Comparison of ENCODE assay signal across 8 cellular contexts in genomic region chr20:63553251-63553932, GRCh38. TPM values are rescaled to one million over a fixed set of nuclear protein-coding genes. Genes with fewer than 3 reads are reported as not detected.
A peak's percentile ranks its signal among the peaks of the same experiment; 100 is the strongest.
DNase-seq lines count a peak whose midpoint lies in the region; ATAC-seq and TF ChIP-seq lines count a peak whose summit lies in the region.

No MANE protein-coding gene starts in this region.

- H3K4me3 Mint-ChIP-seq in natural killer cell, result peak overlapping the region; percentile 47

- intact Hi-C loops in natural killer cell (cut with micrococcal nuclease), result loop anchor here (5.0 kb wide), 1 partner anchor 84 kb away; no protein-coding TSS in a partner anchor

- ATAC-seq in GM18505 (IDR thresholded peaks at IDR 0.05; ENCODE audit: unreplicated experiment) (peak; percentile 49), HG03175 (IDR thresholded peaks at IDR 0.05; ENCODE audit: unreplicated experiment) (peak; percentile 38), esophagus mucosa (peak; percentile 80), natural killer cell (peak; percentile 84 to 95 (median 87))
- ATAC-seq in stimulated activated naive CD8-positive, alpha-beta T cell treated with anti-CD3 and anti-CD28 coated beads, Interleukin-15, Interleukin-2, amounts not matched to agents 100 U/mL and 50 U/mL, for 24 hours, result peak; percentile 70

- H3K4me1 Mint-ChIP-seq in natural killer cell, result peaks cover 0 to 21% of the 10 kb centered on the region in 2 donors

- no peaks in the 10 kb centered on the region for H3K9me3 Mint-ChIP-seq in natural killer cell

- no peak for TF ChIP-seq CTCF in natural killer cell (IDR thresholded peaks at IDR 0.05)

- DNase-seq in NOMO-1 treated with dmso at 0.1 percent for 144 hours (lab: John Stamatoyannopoulos, UW; ENCODE audit: unreplicated experiment) (peak; percentile 35), activated T-cell treated with anti-CD3 and anti-CD28 coated beads for 4 hours (peak; percentile 89), natural killer cell (peak; percentile 81), H4 (ENCODE audit: low spot score) (no peak)
- DNase-seq in stimulated activated naive CD8-positive, alpha-beta T cell treated with anti-CD3 and anti-CD28 coated beads, Interleukin-15, Interleukin-2, amounts not matched to agents 100 U/mL and 50 U/mL, for 24 hours, result peak; percentile 91

- peak overlapping the region; percentile 31 to 83 for H3K27ac Mint-ChIP-seq in natural killer cell

- H3K36me3 Mint-ChIP-seq in natural killer cell, result no peaks in the 10 kb centered on the region

- TF ChIP-seq POLR2A in GM18505 (IDR thresholded peaks at IDR 0.05; ENCODE audit: borderline replicate concordance, extremely low read depth, insufficient read depth, insufficient read length), result no peak

- peaks cover 0 to 3% of the 10 kb centered on the region in 2 donors for H3K27me3 Mint-ChIP-seq in natural killer cell (ENCODE audit: low read depth in 2 of 2)

RNA-seq across cellular contexts. Expression of gene FNDC11, which starts 0.6 kb away (rescaled TPM):
- 0.28 TPM for total RNA-seq in esophagus mucosa
- under 1 TPM; 0.19 to 0.75 (median 0.25) TPM for total RNA-seq in natural killer cell
- not detected in 2 replicates for total RNA-seq in H4 (2014; rRNA removed; shearing (Covaris generic))

RNA-seq across cellular contexts. Expression of gene SRMS, which starts 5.8 kb away (rescaled TPM):
- total RNA-seq in esophagus mucosa (0.44 TPM), natural killer cell (under 1 TPM in 2 of 3 donors, not detected in 1; 0.16 to 0.23 TPM)
- total RNA-seq in H4 (2014; rRNA removed; shearing (Covaris generic)), result not detected in 2 replicates

RNA-seq across cellular contexts. Expression of gene PTK6, which starts 16.2 kb away (rescaled TPM):
- total RNA-seq in esophagus mucosa, result 92.7 TPM
- total RNA-seq in natural killer cell, result under 1 TPM in 2 of 3 donors, not detected in 1; 0.16 to 0.48 TPM
- total RNA-seq in H4 (2014; rRNA removed; shearing (Covaris generic)), result not detected in 2 replicates

RNA-seq across cellular contexts. Expression of gene HELZ2, which starts 20.6 kb away (rescaled TPM):
- 32.0 TPM for total RNA-seq in esophagus mucosa
- total RNA-seq in natural killer cell, result 10 to 100 TPM; 85.2 to 90.7 (median 89.4) TPM
- total RNA-seq in H4 (2014; rRNA removed; shearing (Covaris generic)), result 12.3 and 23.2 TPM in 2 replicates

RNA-seq across cellular contexts. Expression of gene PPDPF, which starts 32.8 kb away (rescaled TPM):
- total RNA-seq in esophagus mucosa (459 TPM), natural killer cell (100 to 1,000 TPM in 2 of 3 donors, 10 to 100 TPM in 1; 95.5 to 197 (median 159) TPM)
- 93.2 and 126 TPM in 2 replicates for total RNA-seq in H4 (2014; rRNA removed; shearing (Covaris generic))

Comparison
In these comparisons a context has a peak if more than half of its experiments do, and no peak if none do; other contexts are left out.
1. RNA of gene PTK6, which starts 16.2 kb away (total RNA-seq): 92.7 TPM in esophagus mucosa (single experiment); 0.16 to 0.48 TPM in natural killer cell and not detected in H4; every median in the first group is over 10 times any median in the second.
2. Peak in every context shown above with its lines, with median percentiles within 50 percentile points of each other: ATAC-seq.